Comparison of ENCODE assay signal across 8 cellular contexts in the genomic region with DNA sequence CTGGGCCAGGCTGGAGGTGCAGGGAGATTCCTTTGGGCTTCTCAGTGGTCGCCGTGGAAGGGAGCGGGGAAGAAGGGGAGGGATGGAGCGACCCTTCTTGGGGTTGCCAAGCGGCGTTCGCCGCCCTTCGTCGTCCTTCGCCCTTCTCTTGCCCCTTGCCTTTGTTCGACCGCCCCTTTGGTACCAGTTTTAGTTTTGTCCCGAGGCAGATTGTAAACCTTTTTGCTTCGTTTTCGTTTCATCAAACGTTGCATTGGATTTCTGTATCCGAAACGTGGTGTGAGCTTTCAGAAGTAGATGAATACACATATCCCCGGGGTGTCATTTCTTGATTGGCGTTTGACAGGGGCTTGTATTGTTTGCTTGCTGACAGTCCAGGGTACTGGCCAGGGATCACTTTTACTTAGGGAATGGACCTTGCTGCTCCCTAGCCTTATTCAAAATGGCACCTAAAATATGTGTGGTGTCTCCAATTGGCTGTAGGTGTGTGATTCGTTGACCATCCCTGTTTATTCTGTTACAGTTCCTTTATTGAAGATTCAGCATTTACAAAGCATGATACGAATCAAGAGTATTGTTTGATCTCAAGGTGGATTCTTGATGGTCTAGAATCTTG. TPM values are rescaled to one million over a fixed set of nuclear protein-coding genes. Genes with fewer than 3 reads are reported as not detected.
DNase-seq lines count a peak whose midpoint lies in the region; ATAC-seq, FAIRE-seq and TF ChIP-seq lines count a peak whose summit lies in the region.

No MANE protein-coding gene starts in this region.

- no peaks in the 10 kb centered on the region for H3K9me3 ChIP-seq in A549

- H3K4me3 ChIP-seq in A549, result peak overlapping the region; percentile 89
- peak overlapping the region; percentile 80 for H3K4me3 ChIP-seq in GM12865 (ENCODE audit: low read depth, low read length)

- POLR2A ChIA-PET in A549 (lab: Yijun Ruan, JAX), result interaction anchor here (1.1 kb wide), 1 partner anchor 109 kb away, joined by 9 read pairs; a partner anchor contains a TSS

- H3K27ac ChIP-seq in A549, result peak overlapping the region; percentile 85 to 98

- no peaks in the 10 kb centered on the region for H3K27me3 Mint-ChIP-seq in chondrocyte (ENCODE audit: low read depth)
- no peaks in the 10 kb centered on the region for H3K27me3 Mint-ChIP-seq in memory B cell

- peak overlapping the region; percentile 85 for H3K4me2 ChIP-seq in A549

- CTCF ChIA-PET in A549 (lab: Yijun Ruan, JAX), result no interaction called here

- H3K4me1 ChIP-seq in A549, result peaks cover 9% of the 10 kb centered on the region; the same call in 1 of the 3 replicates

- peak overlapping the region; percentile 95 for H3K4me3 Mint-ChIP-seq in chondrocyte (ENCODE audit: unreplicated experiment)
- peak overlapping the region; percentile 91 for H3K4me3 Mint-ChIP-seq in memory B cell

- 1% methylated on average over 23 of the region's 23 CpGs for WGBS in A549 (ENCODE audit: missing lambda C conversion rate)

- DNase-seq in A549 (ENCODE audit: low read depth in 1 of 2, low spot score in 1 of 2) (peak; percentile 18 to 35), GM12865 (ENCODE audit: low read depth) (peak; percentile 25), NCI-H226 (peak; percentile 20), chondrocyte (ENCODE audit: low spot score) (no peak), memory B cell (ENCODE audit: low spot score in 2 of 2) (no peak), NCI-H446 treated with DMSO at 0.1 percent for 48 hours (lab: John Stamatoyannopoulos, UW) (no peak)

- H3K27ac Mint-ChIP-seq in chondrocyte (ENCODE audit: unreplicated experiment), result peak overlapping the region; percentile 92
- peak overlapping the region; percentile 89 for H3K27ac Mint-ChIP-seq in memory B cell

- H3K9me3 Mint-ChIP-seq in chondrocyte (ENCODE audit: low read depth), result no peaks in the 10 kb centered on the region
- H3K9me3 Mint-ChIP-seq in memory B cell, result no peaks in the 10 kb centered on the region

- H3K4me1 Mint-ChIP-seq in chondrocyte (ENCODE audit: low read depth), result peaks cover 27% of the 10 kb centered on the region
- H3K4me1 Mint-ChIP-seq in memory B cell, result peaks cover 20% of the 10 kb centered on the region

- TF ChIP-seq POLR2A in A549 (IDR thresholded peaks at IDR 0.05; ENCODE audit: low read length), result no peak

- TF ChIP-seq RAD21 in A549 (conservative IDR thresholded peaks at IDR 0.05 in 1 of 2, IDR thresholded peaks at IDR 0.05 in 1 of 2), result no peak

- peak; percentile 65 to 66; a peak in 5 of 6 replicates for ATAC-seq in A549
- ATAC-seq in memory B cell (ENCODE audit: low read depth), result no peak
- ATAC-seq in HG03521 (IDR thresholded peaks at IDR 0.05; ENCODE audit: unreplicated experiment), result no peak
- ATAC-seq in GM18873 (IDR thresholded peaks at IDR 0.05; ENCODE audit: low FRiP score, unreplicated experiment), result no peak

- H3K36me3 Mint-ChIP-seq in chondrocyte (ENCODE audit: low read depth) (peaks cover 3% of the 10 kb centered on the region), memory B cell (peaks cover 2% of the 10 kb centered on the region)

- no peak for TF ChIP-seq CTCF in A549 (IDR thresholded peaks at IDR 0.05)
- TF ChIP-seq CTCF in GM12865 (IDR thresholded peaks at IDR 0.05; ENCODE audit: insufficient read depth, low read depth, low read length, missing control alignments), result no peak
- no peak for TF ChIP-seq CTCF in chondrocyte (IDR thresholded peaks at IDR 0.05)

- FAIRE-seq in A549 (lab: Jason Lieb, UNC), result no peak

- TF ChIP-seq EP300 in A549 (IDR thresholded peaks at IDR 0.05), result no peak

TF ChIP-seq in A549, 52 proteins besides CTCF, POLR2A, EP300 and RAD21:
- no peak for TF ChIP-seq RCOR1 (IDR thresholded peaks at IDR 0.05; ENCODE audit: low read depth, low read length)
- no peak for TF ChIP-seq CHD4 (IDR thresholded peaks at IDR 0.05; ENCODE audit: borderline replicate concordance)
- TF ChIP-seq GATA3 (IDR thresholded peaks at IDR 0.05; ENCODE audit: borderline replicate concordance), result no peak
- no peak for TF ChIP-seq ZC3H11A (IDR thresholded peaks at IDR 0.05)

RNA-seq across cellular contexts. Expression of a gene that starts 0.8 kb away (rescaled TPM):
- polyA plus RNA-seq in A549 (2011; rRNA removed), result 50.6 and 62.5 TPM in 2 replicates
- polyA plus RNA-seq in A549 (2012; cell fraction: cytosol; rRNA removed), result 26.9 and 27.5 TPM in 2 replicates
- 17.5 and 20.6 TPM in 2 replicates for polyA plus RNA-seq in A549 (2012; cell fraction: nucleus; rRNA removed)
- 83.8 to 93.4 TPM (median 83.9 TPM) in 3 replicates for polyA plus RNA-seq in A549 (2017; fragmentation: RNase III; extraction: RNeasy Plus Mini Kit Qiagen cat#74134 plus additional on column Dnase treatment)
- 14.3 and 14.6 TPM in 2 replicates for polyA minus RNA-seq in A549 (2011; rRNA and poly(A)+ RNA removed)
- total RNA-seq in chondrocyte, result 75.1 to 88.4 TPM (median 76.7 TPM) in 3 replicates

Comparison
In these comparisons a context has a peak if more than half of its experiments do, and no peak if none do; other contexts are left out.
1. ATAC-seq: peak in A549 (2 of 2); none in memory B cell (single experiment), HG03521 (single experiment) and GM18873 (single experiment).
2. DNase-seq: peak in A549 (2 of 2), GM12865 (single experiment) and NCI-H226 (single experiment); none in chondrocyte (single experiment), memory B cell (0 of 2) and NCI-H446 treated with DMSO at 0.1 percent for 48 hours (single experiment).